Comparison of ENCODE assay signal across 8 cellular contexts in genomic region chr18:54127759-54128378, GRCh38.
DNase-seq lines count a peak whose midpoint lies in the region; ATAC-seq and TF ChIP-seq lines count a peak whose summit lies in the region.

No MANE protein-coding gene starts in this region.

- in situ Hi-C loops in astrocyte of the spinal cord (cut with HindIII; ENCODE audit: low sequenced_read_pairs), result no loop called here

- ATAC-seq in GM19043 (IDR thresholded peaks at IDR 0.05; ENCODE audit: low read depth, unreplicated experiment) (peak; percentile 51), HG03108 (IDR thresholded peaks at IDR 0.05; ENCODE audit: unreplicated experiment) (peak; percentile 70)

- peak; percentile 7 for DNase-seq in DMS153 (lab: John Stamatoyannopoulos, UW)
- DNase-seq in NCI-H446 (lab: John Stamatoyannopoulos, UW), result peak; percentile 47 to 75
- DNase-seq in astrocyte of the spinal cord (ENCODE audit: low read depth, low spot score), result peak; percentile 65
- peak; percentile 36 for DNase-seq in kidney glomerular epithelial cell (lab: John Stamatoyannopoulos, UW)
- no peak for DNase-seq in LoVo (ENCODE audit: low spot score)
- no peak for DNase-seq in activated CD8-positive, alpha-beta memory T cell treated with anti-CD3 and anti-CD28 coated beads, Interleukin-2, amount 50 U/mL, for 48 hours

- peak; percentile 72 for TF ChIP-seq CTCF in astrocyte of the spinal cord (IDR thresholded peaks at IDR 0.05; ENCODE audit: low read depth, low read length)

- no peak overlapping the region for H3K4me3 ChIP-seq in astrocyte of the spinal cord (ENCODE audit: low read depth, low read length)

Comparison
In these comparisons a context has a peak if more than half of its experiments do, and no peak if none do; other contexts are left out.
1. DNase-seq: peak in DMS153 (single experiment), NCI-H446 (2 of 2), astrocyte of the spinal cord (single experiment) and kidney glomerular epithelial cell (single experiment); none in LoVo (single experiment) and activated CD8-positive, alpha-beta memory T cell treated with anti-CD3 and anti-CD28 coated beads, Interleukin-2, amount 50 U/mL, for 48 hours (single experiment).